ENCODE assay signal across 2 cellular contexts in the genomic region with DNA sequence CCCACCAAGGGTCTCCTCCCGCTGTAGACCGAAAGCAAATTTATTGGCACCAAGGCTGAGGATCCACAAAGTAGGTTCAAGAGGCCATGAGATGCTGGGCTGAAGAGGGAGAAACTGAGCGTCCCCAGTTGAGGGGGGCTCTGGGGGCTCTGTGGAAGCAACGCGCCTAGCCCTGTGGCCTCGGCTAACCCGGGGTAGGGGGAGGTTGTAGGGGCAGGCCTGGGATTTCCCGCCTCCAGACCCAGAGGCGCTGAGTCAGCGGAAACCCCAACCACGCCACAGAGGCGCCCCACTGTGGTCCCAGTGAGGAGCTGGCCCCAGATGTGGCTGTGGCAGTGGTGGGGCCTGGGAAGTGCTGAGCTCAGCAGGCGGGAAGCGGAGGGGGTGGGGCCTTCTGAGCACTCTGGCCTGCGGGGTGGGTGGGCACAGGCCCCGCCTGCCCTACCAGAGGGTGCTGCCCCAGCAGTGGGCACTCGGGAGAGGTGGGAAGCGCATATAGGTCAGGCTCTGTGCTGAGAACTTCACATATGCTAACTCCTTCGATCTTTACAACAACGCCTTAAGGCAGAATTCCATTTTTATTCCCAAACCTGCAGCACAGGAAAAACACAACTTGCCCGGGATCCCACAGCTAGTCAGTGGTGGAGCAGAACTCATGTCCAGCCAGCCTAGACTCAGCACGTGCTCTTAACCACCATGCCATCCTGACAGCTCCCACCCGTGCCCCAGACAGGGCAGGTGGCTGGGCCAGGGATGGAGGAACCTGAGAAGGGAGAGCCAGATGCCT.
TF ChIP-seq lines count a peak whose summit lies in the region.

No MANE protein-coding gene starts in this region.

TF ChIP-seq in GM23338, 12 proteins besides CTCF, POLR2A, EP300 and RAD21 (continued from another document):
- TF ChIP-seq, protein P1, sequence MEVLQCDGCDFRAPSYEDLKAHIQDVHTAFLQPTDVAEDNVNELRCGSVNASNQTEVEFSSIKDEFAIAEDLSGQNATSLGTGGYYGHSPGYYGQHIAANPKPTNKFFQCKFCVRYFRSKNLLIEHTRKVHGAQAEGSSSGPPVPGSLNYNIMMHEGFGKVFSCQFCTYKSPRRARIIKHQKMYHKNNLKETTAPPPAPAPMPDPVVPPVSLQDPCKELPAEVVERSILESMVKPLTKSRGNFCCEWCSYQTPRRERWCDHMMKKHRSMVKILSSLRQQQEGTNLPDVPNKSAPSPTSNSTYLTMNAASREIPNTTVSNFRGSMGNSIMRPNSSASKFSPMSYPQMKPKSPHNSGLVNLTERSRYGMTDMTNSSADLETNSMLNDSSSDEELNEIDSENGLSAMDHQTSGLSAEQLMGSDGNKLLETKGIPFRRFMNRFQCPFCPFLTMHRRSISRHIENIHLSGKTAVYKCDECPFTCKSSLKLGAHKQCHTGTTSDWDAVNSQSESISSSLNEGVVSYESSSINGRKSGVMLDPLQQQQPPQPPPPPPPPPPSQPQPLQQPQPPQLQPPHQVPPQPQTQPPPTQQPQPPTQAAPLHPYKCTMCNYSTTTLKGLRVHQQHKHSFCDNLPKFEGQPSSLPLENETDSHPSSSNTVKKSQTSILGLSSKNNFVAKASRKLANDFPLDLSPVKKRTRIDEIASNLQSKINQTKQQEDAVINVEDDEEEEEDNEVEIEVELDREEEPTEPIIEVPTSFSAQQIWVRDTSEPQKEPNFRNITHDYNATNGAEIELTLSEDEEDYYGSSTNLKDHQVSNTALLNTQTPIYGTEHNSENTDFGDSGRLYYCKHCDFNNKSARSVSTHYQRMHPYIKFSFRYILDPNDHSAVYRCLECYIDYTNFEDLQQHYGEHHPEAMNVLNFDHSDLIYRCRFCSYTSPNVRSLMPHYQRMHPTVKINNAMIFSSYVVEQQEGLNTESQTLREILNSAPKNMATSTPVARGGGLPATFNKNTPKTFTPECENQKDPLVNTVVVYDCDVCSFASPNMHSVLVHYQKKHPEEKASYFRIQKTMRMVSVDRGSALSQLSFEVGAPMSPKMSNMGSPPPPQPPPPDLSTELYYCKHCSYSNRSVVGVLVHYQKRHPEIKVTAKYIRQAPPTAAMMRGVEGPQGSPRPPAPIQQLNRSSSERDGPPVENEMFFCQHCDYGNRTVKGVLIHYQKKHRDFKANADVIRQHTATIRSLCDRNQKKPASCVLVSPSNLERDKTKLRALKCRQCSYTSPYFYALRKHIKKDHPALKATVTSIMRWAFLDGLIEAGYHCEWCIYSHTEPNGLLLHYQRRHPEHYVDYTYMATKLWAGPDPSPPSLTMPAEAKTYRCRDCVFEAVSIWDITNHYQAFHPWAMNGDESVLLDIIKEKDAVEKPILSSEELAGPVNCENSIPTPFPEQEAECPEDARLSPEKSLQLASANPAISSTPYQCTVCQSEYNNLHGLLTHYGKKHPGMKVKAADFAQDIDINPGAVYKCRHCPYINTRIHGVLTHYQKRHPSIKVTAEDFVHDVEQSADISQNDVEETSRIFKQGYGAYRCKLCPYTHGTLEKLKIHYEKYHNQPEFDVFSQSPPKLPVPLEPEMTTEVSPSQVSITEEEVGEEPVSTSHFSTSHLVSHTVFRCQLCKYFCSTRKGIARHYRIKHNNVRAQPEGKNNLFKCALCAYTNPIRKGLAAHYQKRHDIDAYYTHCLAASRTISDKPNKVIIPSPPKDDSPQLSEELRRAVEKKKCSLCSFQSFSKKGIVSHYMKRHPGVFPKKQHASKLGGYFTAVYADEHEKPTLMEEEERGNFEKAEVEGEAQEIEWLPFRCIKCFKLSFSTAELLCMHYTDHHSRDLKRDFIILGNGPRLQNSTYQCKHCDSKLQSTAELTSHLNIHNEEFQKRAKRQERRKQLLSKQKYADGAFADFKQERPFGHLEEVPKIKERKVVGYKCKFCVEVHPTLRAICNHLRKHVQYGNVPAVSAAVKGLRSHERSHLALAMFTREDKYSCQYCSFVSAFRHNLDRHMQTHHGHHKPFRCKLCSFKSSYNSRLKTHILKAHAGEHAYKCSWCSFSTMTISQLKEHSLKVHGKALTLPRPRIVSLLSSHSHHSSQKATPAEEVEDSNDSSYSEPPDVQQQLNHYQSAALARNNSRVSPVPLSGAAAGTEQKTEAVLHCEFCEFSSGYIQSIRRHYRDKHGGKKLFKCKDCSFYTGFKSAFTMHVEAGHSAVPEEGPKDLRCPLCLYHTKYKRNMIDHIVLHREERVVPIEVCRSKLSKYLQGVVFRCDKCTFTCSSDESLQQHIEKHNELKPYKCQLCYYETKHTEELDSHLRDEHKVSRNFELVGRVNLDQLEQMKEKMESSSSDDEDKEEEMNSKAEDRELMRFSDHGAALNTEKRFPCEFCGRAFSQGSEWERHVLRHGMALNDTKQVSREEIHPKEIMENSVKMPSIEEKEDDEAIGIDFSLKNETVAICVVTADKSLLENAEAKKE (CRISPR knock-in tag; IDR thresholded peaks at IDR 0.05): no peak
TF ChIP-seq in GM23338: peak in this region for 0.

TF ChIP-seq in GM12878, 131 proteins besides CTCF, POLR2A, EP300 and RAD21 (continued from another document and continues in another):
- no peak for TF ChIP-seq ZNF274 (IDR thresholded peaks at IDR 0.05; ENCODE audit: insufficient read depth, insufficient read length)
- no peak for TF ChIP-seq CBFB (IDR thresholded peaks at IDR 0.05; ENCODE audit: low read depth)
- TF ChIP-seq, protein P2, sequence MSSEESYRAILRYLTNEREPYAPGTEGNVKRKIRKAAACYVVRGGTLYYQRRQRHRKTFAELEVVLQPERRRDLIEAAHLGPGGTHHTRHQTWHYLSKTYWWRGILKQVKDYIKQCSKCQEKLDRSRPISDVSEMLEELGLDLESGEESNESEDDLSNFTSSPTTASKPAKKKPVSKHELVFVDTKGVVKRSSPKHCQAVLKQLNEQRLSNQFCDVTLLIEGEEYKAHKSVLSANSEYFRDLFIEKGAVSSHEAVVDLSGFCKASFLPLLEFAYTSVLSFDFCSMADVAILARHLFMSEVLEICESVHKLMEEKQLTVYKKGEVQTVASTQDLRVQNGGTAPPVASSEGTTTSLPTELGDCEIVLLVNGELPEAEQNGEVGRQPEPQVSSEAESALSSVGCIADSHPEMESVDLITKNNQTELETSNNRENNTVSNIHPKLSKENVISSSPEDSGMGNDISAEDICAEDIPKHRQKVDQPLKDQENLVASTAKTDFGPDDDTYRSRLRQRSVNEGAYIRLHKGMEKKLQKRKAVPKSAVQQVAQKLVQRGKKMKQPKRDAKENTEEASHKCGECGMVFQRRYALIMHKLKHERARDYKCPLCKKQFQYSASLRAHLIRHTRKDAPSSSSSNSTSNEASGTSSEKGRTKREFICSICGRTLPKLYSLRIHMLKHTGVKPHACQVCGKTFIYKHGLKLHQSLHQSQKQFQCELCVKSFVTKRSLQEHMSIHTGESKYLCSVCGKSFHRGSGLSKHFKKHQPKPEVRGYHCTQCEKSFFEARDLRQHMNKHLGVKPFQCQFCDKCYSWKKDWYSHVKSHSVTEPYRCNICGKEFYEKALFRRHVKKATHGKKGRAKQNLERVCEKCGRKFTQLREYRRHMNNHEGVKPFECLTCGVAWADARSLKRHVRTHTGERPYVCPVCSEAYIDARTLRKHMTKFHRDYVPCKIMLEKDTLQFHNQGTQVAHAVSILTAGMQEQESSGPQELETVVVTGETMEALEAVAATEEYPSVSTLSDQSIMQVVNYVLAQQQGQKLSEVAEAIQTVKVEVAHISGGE (CRISPR knock-in tag; IDR thresholded peaks at IDR 0.05): no peak
- no peak for TF ChIP-seq RBBP5 (conservative IDR thresholded peaks at IDR 0.05)
- no peak for TF ChIP-seq STAT3 (IDR thresholded peaks at IDR 0.05; ENCODE audit: low read depth, low read length)
- peak; percentile 29; the same call in 1 of the 2 replicates for TF ChIP-seq EED (IDR thresholded peaks at IDR 0.05; ENCODE audit: low read depth)
- TF ChIP-seq, protein P3, sequence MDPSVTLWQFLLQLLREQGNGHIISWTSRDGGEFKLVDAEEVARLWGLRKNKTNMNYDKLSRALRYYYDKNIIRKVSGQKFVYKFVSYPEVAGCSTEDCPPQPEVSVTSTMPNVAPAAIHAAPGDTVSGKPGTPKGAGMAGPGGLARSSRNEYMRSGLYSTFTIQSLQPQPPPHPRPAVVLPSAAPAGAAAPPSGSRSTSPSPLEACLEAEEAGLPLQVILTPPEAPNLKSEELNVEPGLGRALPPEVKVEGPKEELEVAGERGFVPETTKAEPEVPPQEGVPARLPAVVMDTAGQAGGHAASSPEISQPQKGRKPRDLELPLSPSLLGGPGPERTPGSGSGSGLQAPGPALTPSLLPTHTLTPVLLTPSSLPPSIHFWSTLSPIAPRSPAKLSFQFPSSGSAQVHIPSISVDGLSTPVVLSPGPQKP (IDR thresholded peaks at IDR 0.05; ENCODE audit: low read depth, low read length): no peak
- TF ChIP-seq ZNF24 (IDR thresholded peaks at IDR 0.05): no peak
- no peak for TF ChIP-seq NR2C2 (IDR thresholded peaks at IDR 0.05; ENCODE audit: borderline replicate concordance, control insufficient read depth, insufficient read length, low read depth)
- TF ChIP-seq TCF3 (IDR thresholded peaks at IDR 0.05; ENCODE audit: borderline replicate concordance, insufficient read depth, low read depth, low read length): 0 out of 2 replicates have a peak, but pooled peaks have one; percentile 35
- TF ChIP-seq EZH2 (IDR thresholded peaks at IDR 0.05; ENCODE audit: borderline replicate concordance, control insufficient read depth, low read depth, low read length): no peak
- TF ChIP-seq POU2F2 (IDR thresholded peaks at IDR 0.05; ENCODE audit: borderline replicate concordance, low read depth, low read length): peak; percentile 51; the same call in 1 of the 3 replicates
- TF ChIP-seq POLR2AphosphoS5 (IDR thresholded peaks at IDR 0.05; ENCODE audit: low read length): no peak
- TF ChIP-seq MTA3 (IDR thresholded peaks at IDR 0.05; ENCODE audit: borderline replicate concordance, low read length): no peak
- TF ChIP-seq NBN (IDR thresholded peaks at IDR 0.05): peak; percentile 26; the same call in 1 of the 2 replicates
- no peak for TF ChIP-seq SUZ12 (IDR thresholded peaks at IDR 0.05; ENCODE audit: unreplicated experiment)
- no peak for TF ChIP-seq LARP7 (IDR thresholded peaks at IDR 0.05)
- 0 out of 2 replicates have a peak, but pooled peaks have one; percentile 11 for TF ChIP-seq JUNB (IDR thresholded peaks at IDR 0.05)
- no peak for TF ChIP-seq RELA (IDR thresholded peaks at IDR 0.05; ENCODE audit: borderline replicate concordance, partially characterized antibody)
- TF ChIP-seq, protein P4, sequence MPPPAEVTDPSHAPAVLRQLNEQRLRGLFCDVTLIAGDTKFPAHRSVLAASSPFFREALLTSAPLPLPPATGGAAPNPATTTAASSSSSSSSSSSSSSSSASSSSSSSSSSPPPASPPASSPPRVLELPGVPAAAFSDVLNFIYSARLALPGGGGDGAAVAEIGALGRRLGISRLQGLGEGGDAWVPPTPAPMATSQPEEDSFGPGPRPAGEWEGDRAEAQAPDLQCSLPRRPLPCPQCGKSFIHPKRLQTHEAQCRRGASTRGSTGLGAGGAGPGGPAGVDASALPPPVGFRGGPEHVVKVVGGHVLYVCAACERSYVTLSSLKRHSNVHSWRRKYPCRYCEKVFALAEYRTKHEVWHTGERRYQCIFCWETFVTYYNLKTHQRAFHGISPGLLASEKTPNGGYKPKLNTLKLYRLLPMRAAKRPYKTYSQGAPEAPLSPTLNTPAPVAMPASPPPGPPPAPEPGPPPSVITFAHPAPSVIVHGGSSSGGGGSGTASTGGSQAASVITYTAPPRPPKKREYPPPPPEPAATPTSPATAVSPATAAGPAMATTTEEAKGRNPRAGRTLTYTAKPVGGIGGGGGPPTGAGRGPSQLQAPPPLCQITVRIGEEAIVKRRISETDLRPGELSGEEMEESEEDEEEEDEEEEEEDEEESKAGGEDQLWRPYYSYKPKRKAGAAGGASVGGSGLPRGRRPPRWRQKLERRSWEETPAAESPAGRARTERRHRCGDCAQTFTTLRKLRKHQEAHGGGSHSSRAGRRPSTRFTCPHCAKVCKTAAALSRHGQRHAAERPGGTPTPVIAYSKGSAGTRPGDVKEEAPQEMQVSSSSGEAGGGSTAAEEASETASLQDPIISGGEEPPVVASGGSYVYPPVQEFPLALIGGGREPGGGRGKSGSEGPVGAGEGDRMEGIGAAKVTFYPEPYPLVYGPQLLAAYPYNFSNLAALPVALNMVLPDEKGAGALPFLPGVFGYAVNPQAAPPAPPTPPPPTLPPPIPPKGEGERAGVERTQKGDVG (CRISPR knock-in tag; IDR thresholded peaks at IDR 0.05): no peak
- TF ChIP-seq CBX3 (IDR thresholded peaks at IDR 0.05; ENCODE audit: borderline replicate concordance, low read depth): no peak
- no peak for TF ChIP-seq CEBPB (IDR thresholded peaks at IDR 0.05; ENCODE audit: borderline replicate concordance in 1 of 2, low read depth in 2 of 2, low read length in 2 of 2)
- TF ChIP-seq, protein P5, sequence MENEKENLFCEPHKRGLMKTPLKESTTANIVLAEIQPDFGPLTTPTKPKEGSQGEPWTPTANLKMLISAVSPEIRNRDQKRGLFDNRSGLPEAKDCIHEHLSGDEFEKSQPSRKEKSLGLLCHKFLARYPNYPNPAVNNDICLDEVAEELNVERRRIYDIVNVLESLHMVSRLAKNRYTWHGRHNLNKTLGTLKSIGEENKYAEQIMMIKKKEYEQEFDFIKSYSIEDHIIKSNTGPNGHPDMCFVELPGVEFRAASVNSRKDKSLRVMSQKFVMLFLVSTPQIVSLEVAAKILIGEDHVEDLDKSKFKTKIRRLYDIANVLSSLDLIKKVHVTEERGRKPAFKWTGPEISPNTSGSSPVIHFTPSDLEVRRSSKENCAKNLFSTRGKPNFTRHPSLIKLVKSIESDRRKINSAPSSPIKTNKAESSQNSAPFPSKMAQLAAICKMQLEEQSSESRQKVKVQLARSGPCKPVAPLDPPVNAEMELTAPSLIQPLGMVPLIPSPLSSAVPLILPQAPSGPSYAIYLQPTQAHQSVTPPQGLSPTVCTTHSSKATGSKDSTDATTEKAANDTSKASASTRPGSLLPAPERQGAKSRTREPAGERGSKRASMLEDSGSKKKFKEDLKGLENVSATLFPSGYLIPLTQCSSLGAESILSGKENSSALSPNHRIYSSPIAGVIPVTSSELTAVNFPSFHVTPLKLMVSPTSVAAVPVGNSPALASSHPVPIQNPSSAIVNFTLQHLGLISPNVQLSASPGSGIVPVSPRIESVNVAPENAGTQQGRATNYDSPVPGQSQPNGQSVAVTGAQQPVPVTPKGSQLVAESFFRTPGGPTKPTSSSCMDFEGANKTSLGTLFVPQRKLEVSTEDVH (IDR thresholded peaks at IDR 0.05; ENCODE audit: low read depth, partially characterized antibody): no peak
- TF ChIP-seq SPI1 (IDR thresholded peaks at IDR 0.05; ENCODE audit: borderline replicate concordance, insufficient read depth, low read depth, low read length): no peak
- TF ChIP-seq, protein P6, sequence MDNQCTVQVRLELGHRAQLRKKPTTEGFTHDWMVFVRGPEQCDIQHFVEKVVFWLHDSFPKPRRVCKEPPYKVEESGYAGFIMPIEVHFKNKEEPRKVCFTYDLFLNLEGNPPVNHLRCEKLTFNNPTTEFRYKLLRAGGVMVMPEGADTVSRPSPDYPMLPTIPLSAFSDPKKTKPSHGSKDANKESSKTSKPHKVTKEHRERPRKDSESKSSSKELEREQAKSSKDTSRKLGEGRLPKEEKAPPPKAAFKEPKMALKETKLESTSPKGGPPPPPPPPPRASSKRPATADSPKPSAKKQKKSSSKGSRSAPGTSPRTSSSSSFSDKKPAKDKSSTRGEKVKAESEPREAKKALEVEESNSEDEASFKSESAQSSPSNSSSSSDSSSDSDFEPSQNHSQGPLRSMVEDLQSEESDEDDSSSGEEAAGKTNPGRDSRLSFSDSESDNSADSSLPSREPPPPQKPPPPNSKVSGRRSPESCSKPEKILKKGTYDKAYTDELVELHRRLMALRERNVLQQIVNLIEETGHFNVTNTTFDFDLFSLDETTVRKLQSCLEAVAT (IDR thresholded peaks at IDR 0.05): peak; percentile 48; the same call in 1 of the 2 replicates
- TF ChIP-seq BMI1 (IDR thresholded peaks at IDR 0.05; ENCODE audit: borderline replicate concordance): no peak
- TF ChIP-seq STAT1 (conservative IDR thresholded peaks at IDR 0.05): no peak
- TF ChIP-seq SUPT20H (IDR thresholded peaks at IDR 0.05; ENCODE audit: borderline replicate concordance, control insufficient read depth, low read depth, low read length): no peak
